ENCODE assay signal across 10 cellular contexts in genomic region chr5:17436345-17436744, GRCh38.
DNase-seq lines count a peak whose midpoint lies in the region; ATAC-seq and TF ChIP-seq lines count a peak whose summit lies in the region.
"Had no signal": no experiment of that assay in that cellular context is flagged by ENCODE, and none has a peak within 500 bp of the region (broad histone marks: within the 10 kb centered on the region; RNA-seq: fewer than 3 reads in every experiment).

No MANE protein-coding gene starts in this region.

- TF ChIP-seq CTCF in fibroblast of lung (conservative IDR thresholded peaks at IDR 0.05 in 1 of 2, IDR thresholded peaks at IDR 0.05 in 1 of 2; ENCODE audit: low read depth in 1 of 2, low read length in 2 of 2) (no peak), upper lobe of left lung (IDR thresholded peaks at IDR 0.05) (no peak)

- 58% methylated on average over 4 of the region's 4 CpGs for WGBS in upper lobe of left lung, 2 donors

- no peak for TF ChIP-seq POLR2A in upper lobe of left lung (IDR thresholded peaks at IDR 0.05)

- H3K9me3 ChIP-seq in fibroblast of lung (ENCODE audit: control insufficient read depth, insufficient read depth, low read depth, low read length): no peaks in the 10 kb centered on the region
- H3K9me3 ChIP-seq in upper lobe of left lung: peaks cover 0 to 4% (median 0%) of the 10 kb centered on the region in 4 donors

- no peaks in the 10 kb centered on the region for H4K20me1 ChIP-seq in fibroblast of lung (ENCODE audit: control insufficient read depth, extremely low read depth, insufficient read depth, low read length)

- ATAC-seq in HG03442 (IDR thresholded peaks at IDR 0.05; ENCODE audit: unreplicated experiment) (peak; percentile 37), upper lobe of left lung (ENCODE audit: low FRiP score in 2 of 2) (peak; percentile 40 to 80)

- peak overlapping the region; percentile 85 for H2AFZ ChIP-seq in fibroblast of lung (ENCODE audit: low read length)

- peak; percentile 80 for DNase-seq in SIG-M5 treated with dmso at 0.1 percent for 504 hours (lab: John Stamatoyannopoulos, UW; ENCODE audit: unreplicated experiment)
- DNase-seq in SIG-M5 (lab: John Stamatoyannopoulos, UW): no peak
- DNase-seq in fibroblast of lung (ENCODE audit: low read depth in 2 of 2): no peak
- no peak for DNase-seq in upper lobe of left lung
- no peak for DNase-seq in NCI-H2227 (lab: John Stamatoyannopoulos, UW; ENCODE audit: unreplicated experiment)
- no peak for DNase-seq in KBM-7
- DNase-seq in posterior vena cava (ENCODE audit: low spot score): no peak
- DNase-seq: islet precursor cell had no signal

- H3K27me3 ChIP-seq in fibroblast of lung (ENCODE audit: control insufficient read depth, insufficient read depth, low read length): no peaks in the 10 kb centered on the region
- H3K27me3 ChIP-seq in upper lobe of left lung: no peaks in the 10 kb centered on the region

- H3K4me3 ChIP-seq in fibroblast of lung (replicated peaks in 1 of 4; ENCODE audit: control extremely low read depth in 1 of 4, insufficient read depth in 1 of 4, low read depth in 3 of 4, low read length in 4 of 4) (peak overlapping the region in 3 of 4 experiments; percentile 11 to 37 (median 25)), upper lobe of left lung (peak overlapping the region in 2 of 4 donors; percentile 11)

- H3K4me1 ChIP-seq in fibroblast of lung (ENCODE audit: control insufficient read depth, extremely low read depth, insufficient read depth, low read length) (peaks cover 2% of the 10 kb centered on the region), upper lobe of left lung (no peaks in the 10 kb centered on the region)

- TF ChIP-seq EP300 in upper lobe of left lung (IDR thresholded peaks at IDR 0.05): no peak

- H3K36me3 ChIP-seq in fibroblast of lung (ENCODE audit: control insufficient read depth, insufficient read depth, low read length) (no peaks in the 10 kb centered on the region), upper lobe of left lung (no peaks in the 10 kb centered on the region)

- H3K4me2 ChIP-seq in fibroblast of lung (ENCODE audit: extremely low read depth, insufficient read depth, low read length): peak overlapping the region; percentile 88

- no peak overlapping the region for H3K9ac ChIP-seq in fibroblast of lung (ENCODE audit: insufficient read depth, low read length)

- intact Hi-C loops in posterior vena cava (cut with DNase I): no loop called here

- in situ Hi-C loops in KBM-7 (cut with MboI; ENCODE audit: low pct_unique_long_range_greater_than_20kb, low sequenced_read_pairs): no loop called here

- no peaks in the 10 kb centered on the region for H3K79me2 ChIP-seq in fibroblast of lung (ENCODE audit: control insufficient read depth, insufficient read depth, low read length)

- H3K27ac ChIP-seq in fibroblast of lung (ENCODE audit: insufficient read depth, low read length) (peak overlapping the region; percentile 47), upper lobe of left lung (peak overlapping the region; percentile 56 to 74 (median 63))
- H3K27ac ChIP-seq: 22Rv1 had no signal
